Comparison of ENCODE assay signal across 23 cellular contexts in the genomic region with DNA sequence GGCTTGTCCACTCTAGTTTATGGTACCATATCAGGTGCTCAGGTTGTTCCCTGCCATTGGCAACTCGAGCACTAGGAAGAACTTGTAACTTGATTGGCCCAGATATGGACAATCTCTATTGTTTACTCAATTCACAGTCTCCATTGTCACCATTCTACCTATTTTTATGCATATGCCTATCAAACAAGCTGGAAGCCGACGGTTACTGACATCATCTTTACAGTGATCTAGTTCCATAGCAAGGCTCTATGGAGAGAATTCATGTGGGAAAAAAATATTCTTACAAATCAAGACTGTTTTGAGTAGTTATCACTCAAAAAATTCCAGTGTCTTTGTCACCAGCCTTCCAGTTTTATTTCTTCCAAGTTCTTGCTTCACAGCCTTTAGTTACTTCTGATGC.
"Had no signal": no experiment of that assay in that cellular context is flagged by ENCODE, and none has a peak within 500 bp of the region (broad histone marks: within the 10 kb centered on the region; RNA-seq: fewer than 3 reads in every experiment).

No MANE protein-coding gene starts in this region.

- H3K36me3 ChIP-seq: colonic mucosa, esophagus muscularis mucosa, esophagus squamous epithelium, gastrocnemius medialis, gastroesophageal sphincter, heart left ventricle, heart right ventricle had no signal

- H3K27ac ChIP-seq: colonic mucosa, coronary artery, dorsolateral prefrontal cortex, epithelial cell of prostate, esophagus muscularis mucosa, esophagus squamous epithelium, foreskin keratinocyte, gastrocnemius medialis, gastroesophageal sphincter, heart left ventricle, heart right ventricle had no signal

- H3K4me3 ChIP-seq: colonic mucosa, coronary artery, dorsolateral prefrontal cortex, esophagus muscularis mucosa, esophagus squamous epithelium, gastrocnemius medialis, gastroesophageal sphincter, heart left ventricle, heart right ventricle had no signal

- H3K27me3 ChIP-seq: colonic mucosa, dorsolateral prefrontal cortex, esophagus muscularis mucosa, esophagus squamous epithelium, foreskin keratinocyte, gastrocnemius medialis, gastroesophageal sphincter, heart left ventricle, heart right ventricle had no signal

- H3K9me3 ChIP-seq: colonic mucosa, esophagus muscularis mucosa, esophagus squamous epithelium, gastrocnemius medialis, gastroesophageal sphincter had no signal

- DNase-seq: colonic mucosa; cortex of kidney; dermis blood vessel endothelial cell; dorsolateral prefrontal cortex; effector CD4-positive, alpha-beta T cell; effector CD8-positive, alpha-beta T cell; effector memory CD4-positive, alpha-beta T cell; effector memory CD8-positive, alpha-beta T cell; endodermal cell; erythroblast; esophagus squamous epithelium; foreskin fibroblast; foreskin keratinocyte; foreskin melanocyte; gastrocnemius medialis; glutamatergic neuron; head of caudate nucleus; heart left ventricle; heart right ventricle had no signal
